ENCODE assay signal across 14 cellular contexts in genomic region chr17:1252203-1252608, GRCh38. TPM values are rescaled to one million over a fixed set of nuclear protein-coding genes. Genes with fewer than 3 reads are reported as not detected.
DNase-seq lines count a peak whose midpoint lies in the region; ATAC-seq and TF ChIP-seq lines count a peak whose summit lies in the region.
"Had no signal": no experiment of that assay in that cellular context is flagged by ENCODE, and none has a peak within 500 bp of the region (broad histone marks: within the 10 kb centered on the region; RNA-seq: fewer than 3 reads in every experiment).

No MANE protein-coding gene starts in this region.

- H3K9me2 ChIP-seq in HCT116 (ENCODE audit: insufficient read depth): no peaks in the 10 kb centered on the region

- POLR2A ChIA-PET in HCT116 (lab: Charles Lee): no interaction called here

- H3K27ac ChIP-seq in HCT116 (ENCODE audit: low read depth, low read length) (no peak overlapping the region), tibial artery (no peak overlapping the region)

- RAD21 ChIA-PET in HCT116 (lab: Charles Lee; ENCODE audit: low non-redundant PET in 1 of 2, low total read pairs in 2 of 2, uncharacterized antibody in 2 of 2, unreplicated experiment in 2 of 2): no interaction called here

- TF ChIP-seq RAD21 in HCT116 (IDR thresholded peaks at IDR 0.05; ENCODE audit: low read depth): no peak

- intact Hi-C loops in HCT116 (cut with micrococcal nuclease): no loop called here
- intact Hi-C loops in tibial artery (cut with DNase I; ENCODE audit: low total_unique reads): no loop called here

- no peak overlapping the region for H2AFZ ChIP-seq in HCT116 (ENCODE audit: low read depth, low read length, poor library complexity, severe bottlenecking)

- no peaks in the 10 kb centered on the region for H4K20me1 ChIP-seq in HCT116 (ENCODE audit: insufficient read depth)

- no peak for ATAC-seq in HCT116
- ATAC-seq in GM18505 (IDR thresholded peaks at IDR 0.05; ENCODE audit: unreplicated experiment): no peak
- ATAC-seq: stimulated activated naive CD8-positive, alpha-beta T cell treated with anti-CD3 and anti-CD28 coated beads, Interleukin-15, Interleukin-2, amounts not matched to agents 100 U/mL and 50 U/mL, for 24 hours had no signal

- DNase-seq in AG20443 (ENCODE audit: low spot score): peak; percentile 24
- DNase-seq in HCT116 (ENCODE audit: low read depth, low spot score): no peak
- DNase-seq in NCI-H446 treated with DMSO at 0.1 percent for 48 hours (lab: John Stamatoyannopoulos, UW): peak; percentile 39
- peak; percentile 11 for DNase-seq in fibroblast of peridontal ligament (ENCODE audit: extremely low read depth)
- DNase-seq in tibial artery: no peak
- DNase-seq in RPMI8226: no peak
- DNase-seq in NCI-H2107 treated with DMSO at 0.1 percent for 48 hours (lab: John Stamatoyannopoulos, UW; ENCODE audit: unreplicated experiment): no peak
- DNase-seq: activated CD4-positive, alpha-beta memory T cell treated with anti-CD3 and anti-CD28 coated beads for 36 hours; activated naive CD4-positive, alpha-beta T cell treated with Interleukin-2 at 50 U/mL for 16 hours; stimulated activated CD4-positive, alpha-beta T cell treated with anti-CD3 and anti-CD28 coated beads, Interleukin-4, amount 100 ng/mL, for 24 hours; stimulated activated naive CD8-positive, alpha-beta T cell treated with anti-CD3 and anti-CD28 coated beads, Interleukin-15, Interleukin-2, amounts not matched to agents 100 U/mL and 50 U/mL, for 24 hours had no signal

- CTCF ChIA-PET in HCT116 (lab: Charles Lee): no interaction called here

- BruUV-seq in HCT116 (replicated peaks; lab: Mats Ljungman, UMichigan): TSS peak; percentile 75

- no peaks in the 10 kb centered on the region for H3K27me3 ChIP-seq in HCT116 (ENCODE audit: insufficient read depth, low read length)
- peaks cover 0 to 4% of the 10 kb centered on the region in 2 donors for H3K27me3 ChIP-seq in tibial artery

- TF ChIP-seq CTCF in HCT116 (IDR thresholded peaks at IDR 0.05 in 2 of 3, conservative IDR thresholded peaks at IDR 0.05 in 1 of 3; ENCODE audit: borderline replicate concordance in 1 of 3, insufficient read depth in 1 of 3, low read depth in 2 of 3, low read length in 2 of 3) (no peak), tibial artery (IDR thresholded peaks at IDR 0.05) (no peak)

- no peak overlapping the region for H3K9ac ChIP-seq in HCT116 (ENCODE audit: low read length)

- no peak overlapping the region for H3K4me3 ChIP-seq in HCT116 (replicated peaks in 1 of 2; ENCODE audit: low read depth in 1 of 2, low read length in 2 of 2)
- no peak overlapping the region for H3K4me3 ChIP-seq in tibial artery

- no peak overlapping the region for H3K4me2 ChIP-seq in HCT116 (ENCODE audit: low read length)

- TF ChIP-seq POLR2A in HCT116 (IDR thresholded peaks at IDR 0.05; ENCODE audit: borderline replicate concordance, extremely low read depth, insufficient read depth, insufficient read length) (no peak), GM18505 (IDR thresholded peaks at IDR 0.05; ENCODE audit: borderline replicate concordance, extremely low read depth, insufficient read depth, insufficient read length) (no peak)

- no peaks in the 10 kb centered on the region for H3K36me3 ChIP-seq in HCT116 (ENCODE audit: control insufficient read depth in 1 of 2, insufficient read depth in 2 of 2, low read length in 2 of 2)
- H3K36me3 ChIP-seq in tibial artery: no peaks in the 10 kb centered on the region

- H3K4me1 ChIP-seq in HCT116 (ENCODE audit: control insufficient read depth in 1 of 2, insufficient read depth in 2 of 2, low read length in 2 of 2): peaks cover 3 to 14% of the 10 kb centered on the region in 2 experiments; a peak in 2 of 4 replicates
- peaks cover 0 to 8% (median 6%) of the 10 kb centered on the region in 4 donors for H3K4me1 ChIP-seq in tibial artery

- H3K79me2 ChIP-seq in HCT116 (ENCODE audit: insufficient read depth, low read length): no peaks in the 10 kb centered on the region

- H3K9me3 ChIP-seq in HCT116 (ENCODE audit: control insufficient read depth in 1 of 2, insufficient read depth in 1 of 2, low read depth in 1 of 2, low read length in 2 of 2): no peaks in the 10 kb centered on the region
- no peaks in the 10 kb centered on the region for H3K9me3 ChIP-seq in tibial artery

TF ChIP-seq in HCT116, 20 proteins besides CTCF, POLR2A, EP300 and RAD21:
- TF ChIP-seq EZH2 (IDR thresholded peaks at IDR 0.05) (no peak), YY1 (IDR thresholded peaks at IDR 0.05; ENCODE audit: extremely low read depth, insufficient replicate concordance, low read depth, low read length) (no peak), CEBPB (IDR thresholded peaks at IDR 0.05; ENCODE audit: low read depth) (no peak), SIN3A (IDR thresholded peaks at IDR 0.05; ENCODE audit: low read depth) (no peak), ZFX (IDR thresholded peaks at IDR 0.05) (no peak), CBX3 (IDR thresholded peaks at IDR 0.05; ENCODE audit: low read depth) (no peak), ZNF274 (IDR thresholded peaks at IDR 0.05; ENCODE audit: low read depth, low read length) (no peak), JUND (IDR thresholded peaks at IDR 0.05) (no peak), MAX (IDR thresholded peaks at IDR 0.05) (no peak), FOSL1 (IDR thresholded peaks at IDR 0.05; ENCODE audit: low read depth) (no peak), POLR2AphosphoS5 (IDR thresholded peaks at IDR 0.05; ENCODE audit: low read depth, low read length) (no peak), SP1 (IDR thresholded peaks at IDR 0.05; ENCODE audit: low read depth) (no peak), EGR1 (IDR thresholded peaks at IDR 0.05; ENCODE audit: low read depth) (no peak), ZBTB33 (IDR thresholded peaks at IDR 0.05; ENCODE audit: extremely low read depth, insufficient replicate concordance, low read length) (no peak), ATF3 (IDR thresholded peaks at IDR 0.05) (no peak), SRF (IDR thresholded peaks at IDR 0.05; ENCODE audit: low read depth) (no peak), ELF1 (IDR thresholded peaks at IDR 0.05; ENCODE audit: borderline replicate concordance, low read depth) (no peak), EZH2phosphoT487 (IDR thresholded peaks at IDR 0.05; ENCODE audit: borderline replicate concordance) (no peak), TCF7L2 (IDR thresholded peaks at IDR 0.05; ENCODE audit: borderline replicate concordance, extremely low read depth, insufficient read depth, insufficient read length) (no peak)

RNA-seq across cellular contexts. Expression of gene BHLHA9, which starts 18.0 kb away (rescaled TPM):
- not detected for total RNA-seq in HCT116 (2021; ENCODE audit: unreplicated experiment)
- not detected in 2 replicates for polyA plus RNA-seq in HCT116 (2012)
- total RNA-seq: activated CD4-positive, alpha-beta memory T cell treated with anti-CD3 and anti-CD28 coated beads for 36 hours; T-helper 1 cell treated with Interleukin-12 subunit alpha and Interleukin-12 subunit beta and Interleukin-4 antibody, amounts not matched to agents 30 ng/mL and 1 ng/mL, for 36 hours had no signal
- polyA plus RNA-seq: esophagus had no signal

RNA-seq across cellular contexts. Expression of gene TRARG1, which starts 27.3 kb away (rescaled TPM):
- not detected for total RNA-seq in HCT116 (2021; ENCODE audit: unreplicated experiment)
- polyA plus RNA-seq in HCT116 (2012): not detected in 2 replicates
- total RNA-seq: activated CD4-positive, alpha-beta memory T cell treated with anti-CD3 and anti-CD28 coated beads for 36 hours had no signal

Comparison
In these comparisons a context has a peak if more than half of its experiments do, and no peak if none do; other contexts are left out.
1. DNase-seq: peak in AG20443 (single experiment), NCI-H446 treated with DMSO at 0.1 percent for 48 hours (single experiment) and fibroblast of peridontal ligament (single experiment); none in HCT116 (single experiment), tibial artery (0 of 2), RPMI8226 (single experiment) and NCI-H2107 treated with DMSO at 0.1 percent for 48 hours (single experiment).